Comparison of ENCODE assay signal across 9 cellular contexts in genomic region chr16:4529085-4530060, GRCh38. TPM values are rescaled to one million over a fixed set of nuclear protein-coding genes. Genes with fewer than 3 reads are reported as not detected.
DNase-seq lines count a peak whose midpoint lies in the region; ATAC-seq and TF ChIP-seq lines count a peak whose summit lies in the region.
"Had no signal": no experiment of that assay in that cellular context is flagged by ENCODE, and none has a peak within 500 bp of the region (broad histone marks: within the 10 kb centered on the region; RNA-seq: fewer than 3 reads in every experiment).

No MANE protein-coding gene starts in this region.

- TF ChIP-seq POLR2A in vagina (IDR thresholded peaks at IDR 0.05), result no peak

- H3K9me3 Mint-ChIP-seq in osteocyte (ENCODE audit: unreplicated experiment), result no peaks in the 10 kb centered on the region

- intact Hi-C loops in vagina (cut with DNase I), result no loop called here

- H3K36me3 Mint-ChIP-seq in osteocyte (ENCODE audit: unreplicated experiment), result peaks cover 11% of the 10 kb centered on the region

- no peak for TF ChIP-seq CTCF in fibroblast of pulmonary artery (IDR thresholded peaks at IDR 0.05; ENCODE audit: low read length, missing control alignments)
- TF ChIP-seq CTCF in smooth muscle cell (IDR thresholded peaks at IDR 0.05; ENCODE audit: borderline replicate concordance, insufficient read depth, poor library complexity, severe bottlenecking), result no peak
- TF ChIP-seq CTCF in osteocyte (IDR thresholded peaks at IDR 0.05), result no peak
- TF ChIP-seq CTCF in vagina (IDR thresholded peaks at IDR 0.05), result no peak

- H3K4me3 ChIP-seq in SJCRH30 (peak overlapping the region; percentile 23), fibroblast of pulmonary artery (replicated peaks; ENCODE audit: low read depth, low read length) (no peak overlapping the region), smooth muscle cell (no peak overlapping the region), vagina (no peak overlapping the region)

- H3K4me1 ChIP-seq in SJCRH30 (peaks cover 12% of the 10 kb centered on the region), smooth muscle cell (ENCODE audit: low read depth) (peaks cover 11% of the 10 kb centered on the region), vagina (peaks cover 36% of the 10 kb centered on the region)

- no peaks in the 10 kb centered on the region for H3K27me3 Mint-ChIP-seq in osteocyte (ENCODE audit: unreplicated experiment)

- no peak overlapping the region for H3K9ac ChIP-seq in smooth muscle cell (ENCODE audit: low read depth)

- DNase-seq in NCI-H345 (lab: John Stamatoyannopoulos, UW) (peak; percentile 14), NCI-H345 treated with DMSO at 0.1 percent for 48 hours (lab: John Stamatoyannopoulos, UW; ENCODE audit: unreplicated experiment) (no peak), SJCRH30 (peak; percentile 71 to 81), fibroblast of pulmonary artery (ENCODE audit: low read depth) (peak; percentile 16), smooth muscle cell (lab: John Stamatoyannopoulos, UW; ENCODE audit: unreplicated experiment) (no peak), osteocyte (ENCODE audit: extremely low spot score, unreplicated experiment) (no peak), vagina (ENCODE audit: extremely low spot score in 2 of 2) (no peak)

- H3K27me3 ChIP-seq in SJCRH30 (no peaks in the 10 kb centered on the region), smooth muscle cell (ENCODE audit: low read depth) (no peaks in the 10 kb centered on the region), vagina (no peaks in the 10 kb centered on the region)

- H3K4me2 ChIP-seq in smooth muscle cell, result peak overlapping the region; percentile 48

- no peak overlapping the region for H3K27ac Mint-ChIP-seq in osteocyte (ENCODE audit: unreplicated experiment)

- H3K36me3 ChIP-seq in SJCRH30 (peaks cover 2% of the 10 kb centered on the region; the same call in 1 of the 2 replicates), smooth muscle cell (ENCODE audit: low read depth) (no peaks in the 10 kb centered on the region), vagina (peaks cover 0 to 10% of the 10 kb centered on the region in 2 donors)

- peaks cover 94% of the 10 kb centered on the region for H4K20me1 ChIP-seq in smooth muscle cell (ENCODE audit: low read depth)

- peaks cover 12% of the 10 kb centered on the region for H3F3A ChIP-seq in smooth muscle cell (ENCODE audit: low read depth)

- H3K4me3 Mint-ChIP-seq in osteocyte (ENCODE audit: unreplicated experiment), result no peak overlapping the region

- ATAC-seq in HG02870 (IDR thresholded peaks at IDR 0.05; ENCODE audit: unreplicated experiment), result no peak
- ATAC-seq: HepG2 had no signal

- H3K4me1 Mint-ChIP-seq in osteocyte (ENCODE audit: unreplicated experiment), result peaks cover 6% of the 10 kb centered on the region

- no peak overlapping the region for H2AFZ ChIP-seq in smooth muscle cell (ENCODE audit: low read depth)

- 40% methylated on average over 16 of the region's 16 CpGs for WGBS in smooth muscle cell (ENCODE audit: low lambda C conversion rate)

- peak overlapping the region; percentile 76 for H3K27ac ChIP-seq in SJCRH30
- H3K27ac ChIP-seq in smooth muscle cell (ENCODE audit: low read depth), result peak overlapping the region; percentile 84
- H3K27ac ChIP-seq in vagina, result no peak overlapping the region

- H3K9me3 ChIP-seq in SJCRH30 (replicated peaks) (no peaks in the 10 kb centered on the region), smooth muscle cell (replicated peaks; ENCODE audit: low read depth) (no peaks in the 10 kb centered on the region), vagina (no peaks in the 10 kb centered on the region)

- H3K79me2 ChIP-seq in smooth muscle cell (ENCODE audit: low read depth), result peaks cover 19% of the 10 kb centered on the region

RNA-seq across cellular contexts. Expression of gene CDIP1, which starts 9.2 kb away (rescaled TPM):
- total RNA-seq in SJCRH30 (2014; rRNA removed; shearing (Covaris generic)), result 28.6 and 31.0 TPM in 2 replicates
- total RNA-seq in smooth muscle cell (17.7 and 19.7 TPM in 2 replicates), osteocyte (28.5 and 28.9 TPM in 2 replicates), vagina (13.3 TPM)
- 36.9 and 40.9 TPM in 2 replicates for polyA plus RNA-seq in smooth muscle cell

RNA-seq across cellular contexts. Expression of gene C16orf96, which starts 26.8 kb away (rescaled TPM):
- total RNA-seq in SJCRH30 (2014; rRNA removed; shearing (Covaris generic)), result not detected in 2 replicates
- total RNA-seq in smooth muscle cell (0.09 TPM in 1 of 2 replicates, not detected in the other), osteocyte (0.08 and 0.26 TPM in 2 replicates), vagina (not detected)
- 0.32 TPM in 1 of 2 replicates, not detected in the other for polyA plus RNA-seq in smooth muscle cell
- total RNA-seq: HepG2 had no signal

RNA-seq across cellular contexts. Expression of gene HMOX2, which starts 53.2 kb away (rescaled TPM):
- total RNA-seq in SJCRH30 (2014; rRNA removed; shearing (Covaris generic)), result 22.0 and 24.2 TPM in 2 replicates
- total RNA-seq in smooth muscle cell, result 26.7 and 35.3 TPM in 2 replicates
- polyA plus RNA-seq in smooth muscle cell, result 54.2 and 62.6 TPM in 2 replicates
- 47.2 and 47.3 TPM in 2 replicates for total RNA-seq in osteocyte
- total RNA-seq in vagina, result 52.8 TPM

RNA-seq across cellular contexts. Expression of gene NMRAL1, which starts 54.9 kb away (rescaled TPM):
- total RNA-seq in SJCRH30 (2014; rRNA removed; shearing (Covaris generic)), result 0.79 and 2.2 TPM in 2 replicates
- total RNA-seq in smooth muscle cell (27.1 and 35.6 TPM in 2 replicates), osteocyte (55.0 and 61.4 TPM in 2 replicates), vagina (35.6 TPM)
- polyA plus RNA-seq in smooth muscle cell, result 51.8 and 64.3 TPM in 2 replicates

Comparison
In these comparisons a context has a peak if more than half of its experiments do, and no peak if none do; other contexts are left out.
1. DNase-seq: peak in NCI-H345 (single experiment), SJCRH30 (2 of 2) and fibroblast of pulmonary artery (single experiment); none in NCI-H345 treated with DMSO at 0.1 percent for 48 hours (single experiment), smooth muscle cell (single experiment), osteocyte (single experiment) and vagina (0 of 2).